Comparison of ENCODE assay signal across 2 cellular contexts in genomic region chr1:117595993-117596720, GRCh38.
A peak's percentile ranks its signal among the peaks of the same experiment; 100 is the strongest.
TF ChIP-seq lines count a peak whose summit lies in the region.

No MANE protein-coding gene starts in this region.

TF ChIP-seq in GM12891, 5 proteins besides CTCF, POLR2A, EP300 and RAD21:
- TF ChIP-seq TAF1 (IDR thresholded peaks at IDR 0.05; ENCODE audit: low read depth, low read length) (no peak), PAX5 (IDR thresholded peaks at IDR 0.05; ENCODE audit: insufficient read depth, low read length, severe bottlenecking) (no peak), SPI1 (IDR thresholded peaks at IDR 0.05; ENCODE audit: low read depth, low read length) (0 out of 2 replicates have a peak, but pooled peaks have one; percentile 6)

TF ChIP-seq in GM12878, 131 proteins besides CTCF, POLR2A, EP300 and RAD21:
- no peak for TF ChIP-seq PAX5 (IDR thresholded peaks at IDR 0.05; ENCODE audit: borderline replicate concordance, low read depth, low read length)
- no peak for TF ChIP-seq ATF2 (IDR thresholded peaks at IDR 0.05; ENCODE audit: low read length)
- TF ChIP-seq KAT2A (conservative IDR thresholded peaks at IDR 0.05; ENCODE audit: control insufficient read depth, low read depth, low read length), result no peak
- no peak for TF ChIP-seq PML (IDR thresholded peaks at IDR 0.05; ENCODE audit: low read length)
- TF ChIP-seq TARDBP (IDR thresholded peaks at IDR 0.05; ENCODE audit: borderline replicate concordance), result no peak
- TF ChIP-seq SMAD1 (IDR thresholded peaks at IDR 0.05; ENCODE audit: low read depth, partially characterized antibody), result no peak
- no peak for TF ChIP-seq E2F4 (IDR thresholded peaks at IDR 0.05; ENCODE audit: low read depth, low read length)
- TF ChIP-seq MYB (IDR thresholded peaks at IDR 0.05; ENCODE audit: borderline replicate concordance, low read depth, low read length), result no peak
- no peak for TF ChIP-seq ZBED1 (IDR thresholded peaks at IDR 0.05; ENCODE audit: borderline replicate concordance)
- no peak for TF ChIP-seq IKZF2 (IDR thresholded peaks at IDR 0.05)
